ENCODE assay signal across 22 cellular contexts in genomic region chr16:89629827-89630610, GRCh38. TPM values are rescaled to one million over a fixed set of nuclear protein-coding genes. Genes with fewer than 3 reads are reported as not detected.
"Had no signal": no experiment of that assay in that cellular context is flagged by ENCODE, and none has a peak within 500 bp of the region (broad histone marks: within the 10 kb centered on the region; RNA-seq: fewer than 3 reads in every experiment).

No MANE protein-coding gene starts in this region.

- H3K36me3 ChIP-seq: adrenal gland, breast epithelium, left ventricle myocardium inferior, suprapubic skin, WERI-Rb-1 had no signal

- H3K4me1 ChIP-seq: adrenal gland, breast epithelium, left ventricle myocardium inferior had no signal

- FAIRE-seq: astrocyte, frontal cortex had no signal

- H3K27ac ChIP-seq: adrenal gland, breast epithelium, left ventricle myocardium inferior, suprapubic skin, WERI-Rb-1 had no signal

- H3K9me3 ChIP-seq: adrenal gland, breast epithelium, left ventricle myocardium inferior, suprapubic skin had no signal

- DNase-seq: activated CD4-positive, alpha-beta T cell treated with anti-CD3 and anti-CD28 coated beads, Interleukin-2, amount 50 U/mL, for 4 hours; activated gamma-delta T cell treated with Interleukin-2 at 50 U/mL for 16 hours; adrenal gland; cerebellar nuclear complex; effector CD4-positive, alpha-beta T cell; left ventricle myocardium inferior; mammary epithelial cell; midbrain; nephron progenitor cell; occipital lobe; posterior cingulate gyrus; retina; stimulated activated CD4-positive, alpha-beta T cell treated with anti-CD3 and anti-CD28 coated beads, Interleukin-2, amount 100 ng/mL, for 24 hours; WERI-Rb-1 had no signal

- H3K4me3 ChIP-seq: adrenal gland, breast epithelium, left ventricle myocardium inferior, suprapubic skin had no signal

RNA-seq across cellular contexts. Expression of gene DPEP1, which starts 16.6 kb away (rescaled TPM):
- total RNA-seq: activated CD8-positive, alpha-beta memory T cell treated with anti-CD3 and anti-CD28 coated beads for 36 hours; activated naive CD4-positive, alpha-beta T cell treated with anti-CD3 and anti-CD28 coated beads, Interleukin-2, amount 50 U/mL, for 72 hours; left ventricle myocardium inferior; mammary epithelial cell; myocyte; T-helper 2 cell treated with Interferon-gamma antibody and Interleukin-4, amounts not matched to agents 100 ng/mL and 5 ng/mL, for 36 hours had no signal
- polyA plus RNA-seq: mammary epithelial cell had no signal

RNA-seq across cellular contexts. Expression of gene CPNE7, which starts 54.5 kb away (rescaled TPM):
- total RNA-seq: left ventricle myocardium inferior had no signal
